ENCODE assay signal across 9 cellular contexts in genomic region chr20:43925786-43926185, GRCh38. TPM values are rescaled to one million over a fixed set of nuclear protein-coding genes. Genes with fewer than 3 reads are reported as not detected.
A peak's percentile ranks its signal among the peaks of the same experiment; 100 is the strongest.
DNase-seq lines count a peak whose midpoint lies in the region; ATAC-seq and TF ChIP-seq lines count a peak whose summit lies in the region.
"Had no signal": no experiment of that assay in that cellular context is flagged by ENCODE, and none has a peak within 500 bp of the region (broad histone marks: within the 10 kb centered on the region; RNA-seq: fewer than 3 reads in every experiment).

No MANE protein-coding gene starts in this region.

- H3K4me3 ChIP-seq in right atrium auricular region (no peak overlapping the region), cardiac fibroblast (replicated peaks in 1 of 2; ENCODE audit: low read depth in 2 of 2, low read length in 2 of 2) (no peak overlapping the region), transverse colon (no peak overlapping the region)

- in situ Hi-C loops in transverse colon (cut with MboI; ENCODE audit: low pct_ligation_motif_present in 1 of 4, low pct_unique_long_range_greater_than_20kb in 1 of 4, low sequenced_read_pairs in 3 of 4) = no loop called here

- TF ChIP-seq CTCF in right atrium auricular region (IDR thresholded peaks at IDR 0.05) = no peak
- no peak for TF ChIP-seq CTCF in cardiac fibroblast (IDR thresholded peaks at IDR 0.05; ENCODE audit: low read depth, low read length)
- no peak for TF ChIP-seq CTCF in transverse colon (IDR thresholded peaks at IDR 0.05)

- H3K36me3 ChIP-seq in right atrium auricular region (no peaks in the 10 kb centered on the region), transverse colon (no peaks in the 10 kb centered on the region)

- TF ChIP-seq EP300 in transverse colon (IDR thresholded peaks at IDR 0.05; ENCODE audit: low read depth) = no peak

- 17 to 40% methylated on average over 4 to 5 of the region's 5 CpGs for WGBS in transverse colon (ENCODE audit: low coverage in 1 of 2), 2 donors

- TF ChIP-seq POLR2A in transverse colon (IDR thresholded peaks at IDR 0.05) = no peak

- H3K27ac ChIP-seq in right atrium auricular region (no peak overlapping the region), transverse colon (no peak overlapping the region)

- no peaks in the 10 kb centered on the region for H3K9me3 ChIP-seq in right atrium auricular region
- H3K9me3 ChIP-seq in transverse colon = no peaks in the 10 kb centered on the region

- H3K4me1 ChIP-seq in right atrium auricular region = no peaks in the 10 kb centered on the region
- peaks cover 0 to 14% (median 0%) of the 10 kb centered on the region in 4 donors for H3K4me1 ChIP-seq in transverse colon

- ATAC-seq in Right ventricle myocardium superior (ENCODE audit: poor library complexity) (no peak), HG03342 (IDR thresholded peaks at IDR 0.05; ENCODE audit: unreplicated experiment) (no peak), GM21381 (IDR thresholded peaks at IDR 0.05; ENCODE audit: unreplicated experiment) (no peak)

- intact Hi-C loops in Right ventricle myocardium superior (cut with DNase I) = no loop called here
- intact Hi-C loops in transverse colon (cut with DNase I; ENCODE audit: low total_unique reads) = no loop called here

- DNase-seq in Right ventricle myocardium superior = peak; percentile 56
- DNase-seq in right atrium auricular region (ENCODE audit: low spot score) = no peak
- peak; percentile 46 for DNase-seq in NCI-H2171 treated with DMSO at 0.1 percent for 48 hours (lab: John Stamatoyannopoulos, UW)
- DNase-seq in cardiac fibroblast (ENCODE audit: low read depth in 2 of 2) = peak; percentile 33 to 62
- peak; percentile 40 for DNase-seq in transverse colon
- no peak for DNase-seq in NCI-H748 (lab: John Stamatoyannopoulos, UW; ENCODE audit: unreplicated experiment)
- DNase-seq: mesendoderm had no signal

- H3K27me3 ChIP-seq in right atrium auricular region (no peaks in the 10 kb centered on the region), transverse colon (no peaks in the 10 kb centered on the region)

RNA-seq across cellular contexts. Expression of gene TOX2, which starts 11.1 kb away (rescaled TPM):
- total RNA-seq in Right ventricle myocardium superior (0.46 TPM), right atrium auricular region (under 1 TPM; 0.30 to 0.63 TPM), transverse colon (10 to 100 TPM in 2 of 4 donors, 1 to 10 TPM in 2; 1.5 to 15.7 (median 6.8) TPM)

Comparison
In these comparisons a context has a peak if more than half of its experiments do, and no peak if none do; other contexts are left out.
1. DNase-seq: peak in Right ventricle myocardium superior (single experiment), NCI-H2171 treated with DMSO at 0.1 percent for 48 hours (single experiment), cardiac fibroblast (2 of 2) and transverse colon (single experiment); none in right atrium auricular region (single experiment) and NCI-H748 (single experiment).